Comparison of ENCODE assay signal across 21 cellular contexts in the genomic region with DNA sequence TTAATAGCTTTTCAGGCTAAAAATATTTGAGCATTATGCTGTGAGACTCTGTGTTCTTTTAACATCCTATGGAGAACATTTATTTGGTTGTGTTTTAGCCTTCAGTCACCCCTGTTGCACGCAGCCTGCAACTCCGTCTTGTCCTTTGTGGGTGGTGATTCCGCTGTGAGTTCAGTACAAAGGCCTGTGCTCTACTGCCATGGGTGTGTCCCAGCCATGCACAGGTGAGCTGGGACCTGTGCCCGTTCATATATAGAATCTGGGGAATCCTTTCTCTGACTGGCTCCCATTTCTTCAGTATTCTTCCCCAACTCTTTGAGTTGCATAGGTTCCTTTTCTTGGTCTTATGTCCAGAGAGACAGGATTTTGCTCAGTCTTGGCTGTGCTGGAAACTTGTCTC.
DNase-seq lines count a peak whose midpoint lies in the region; ATAC-seq and TF ChIP-seq lines count a peak whose summit lies in the region.
"Had no signal": no experiment of that assay in that cellular context is flagged by ENCODE, and none has a peak within 500 bp of the region (broad histone marks: within the 10 kb centered on the region; RNA-seq: fewer than 3 reads in every experiment).

No MANE protein-coding gene starts in this region.

- no peak for TF ChIP-seq EP300 in transverse colon (IDR thresholded peaks at IDR 0.05; ENCODE audit: low read depth)

- H3K4me1 ChIP-seq in mucosa of descending colon (ENCODE audit: low read depth): no peaks in the 10 kb centered on the region
- H3K4me1 ChIP-seq in transverse colon: peaks cover 0 to 6% (median 2%) of the 10 kb centered on the region in 4 donors
- H3K4me1 ChIP-seq: BE2C; BLaER1 treated with 17β-estradiol and CSF1 and Interleukin-3, amounts not matched to agents 10 nM and 100 nM had no signal

- H3K4me3 ChIP-seq in mucosa of descending colon (no peak overlapping the region), transverse colon (no peak overlapping the region), MG63 (no peak overlapping the region)
- H3K4me3 ChIP-seq: BLaER1 treated with 17β-estradiol and CSF1 and Interleukin-3, amounts not matched to agents 10 nM and 100 nM; GM12878; GM23338 had no signal

- in situ Hi-C loops in transverse colon (cut with MboI; ENCODE audit: low pct_ligation_motif_present in 1 of 4, low pct_unique_long_range_greater_than_20kb in 1 of 4, low sequenced_read_pairs in 3 of 4): no loop called here

- CTCF ChIA-PET in RWPE1 (lab: Yijun Ruan, JAX): no interaction called here

- intact Hi-C loops in mucosa of descending colon (cut with DNase I, micrococcal nuclease): no loop called here
- intact Hi-C loops in transverse colon (cut with DNase I; ENCODE audit: low total_unique reads): no loop called here

- no peak for TF ChIP-seq CTCF in mucosa of descending colon (IDR thresholded peaks at IDR 0.05)
- TF ChIP-seq CTCF in transverse colon (IDR thresholded peaks at IDR 0.05): no peak
- TF ChIP-seq CTCF in RWPE1 (conservative IDR thresholded peaks at IDR 0.05; ENCODE audit: low read depth): no peak

- ATAC-seq in mucosa of descending colon: peak; percentile 94
- ATAC-seq: GM12878, GM23338, HCT116 had no signal

- POLR2A ChIA-PET in RWPE1 (lab: Yijun Ruan, JAX; ENCODE audit: low non-redundant PET): no interaction called here

- 41 to 62% methylated on average over 4 of the region's 4 CpGs for whole genome bisulfite sequencing in transverse colon (ENCODE audit: low coverage in 1 of 2), 2 donors

- TF ChIP-seq POLR2A in transverse colon (IDR thresholded peaks at IDR 0.05): no peak

- H3K27ac ChIP-seq in transverse colon (no peak overlapping the region), RWPE1 (no peak overlapping the region)
- H3K27ac ChIP-seq: 22Rv1; BLaER1 treated with 17β-estradiol and CSF1 and Interleukin-3, amounts not matched to agents 10 nM and 100 nM had no signal

- H3K27me3 ChIP-seq in transverse colon: no peaks in the 10 kb centered on the region
- no peaks in the 10 kb centered on the region for H3K27me3 ChIP-seq in MG63
- H3K27me3 ChIP-seq: BE2C; BLaER1 treated with 17β-estradiol and CSF1 and Interleukin-3, amounts not matched to agents 10 nM and 100 nM had no signal

- H3K36me3 ChIP-seq in mucosa of descending colon (ENCODE audit: low read depth) (no peaks in the 10 kb centered on the region), transverse colon (no peaks in the 10 kb centered on the region), MG63 (no peaks in the 10 kb centered on the region)
- H3K36me3 ChIP-seq: BE2C; BLaER1 treated with 17β-estradiol and CSF1 and Interleukin-3, amounts not matched to agents 10 nM and 100 nM had no signal

- peak; percentile 30 for DNase-seq in activated CD8-positive, alpha-beta memory T cell treated with anti-CD3 and anti-CD28 coated beads for 24 hours
- no peak for DNase-seq in activated CD8-positive, alpha-beta memory T cell treated with anti-CD3 and anti-CD28 coated beads, Interleukin-2, amount 50 U/mL, for 48 hours
- DNase-seq in islet precursor cell (peak; percentile 9), mucosa of descending colon (peak in 2 of 3 donors; percentile 42 to 55), transverse colon (peak; percentile 31), RWPE1 (ENCODE audit: low spot score) (no peak), MG63 (no peak), mucosa of gallbladder (ENCODE audit: low spot score) (no peak)
- DNase-seq: BE2C; CD4-positive, alpha-beta T cell; CD8-positive, alpha-beta memory T cell; DMS 273 treated with DMSO at 0.1 percent for 48 hours; DMS79; EL; GDM1; H9 had no signal

- no peaks in the 10 kb centered on the region for H3K9me3 ChIP-seq in mucosa of descending colon
- H3K9me3 ChIP-seq in transverse colon: peaks cover 0 to 6% of the 10 kb centered on the region in 2 donors
- no peaks in the 10 kb centered on the region for H3K9me3 ChIP-seq in MG63
- H3K9me3 ChIP-seq: BE2C had no signal

Comparison
In these comparisons a context has a peak if more than half of its experiments do, and no peak if none do; other contexts are left out.
1. DNase-seq: peak in activated CD8-positive, alpha-beta memory T cell treated with anti-CD3 and anti-CD28 coated beads for 24 hours (single experiment), islet precursor cell (single experiment), mucosa of descending colon (2 of 3) and transverse colon (single experiment); none in activated CD8-positive, alpha-beta memory T cell treated with anti-CD3 and anti-CD28 coated beads, Interleukin-2, amount 50 U/mL, for 48 hours (single experiment), RWPE1 (single experiment), MG63 (single experiment) and mucosa of gallbladder (single experiment).